Comparison of ENCODE assay signal across 8 cellular contexts in the genomic region with DNA sequence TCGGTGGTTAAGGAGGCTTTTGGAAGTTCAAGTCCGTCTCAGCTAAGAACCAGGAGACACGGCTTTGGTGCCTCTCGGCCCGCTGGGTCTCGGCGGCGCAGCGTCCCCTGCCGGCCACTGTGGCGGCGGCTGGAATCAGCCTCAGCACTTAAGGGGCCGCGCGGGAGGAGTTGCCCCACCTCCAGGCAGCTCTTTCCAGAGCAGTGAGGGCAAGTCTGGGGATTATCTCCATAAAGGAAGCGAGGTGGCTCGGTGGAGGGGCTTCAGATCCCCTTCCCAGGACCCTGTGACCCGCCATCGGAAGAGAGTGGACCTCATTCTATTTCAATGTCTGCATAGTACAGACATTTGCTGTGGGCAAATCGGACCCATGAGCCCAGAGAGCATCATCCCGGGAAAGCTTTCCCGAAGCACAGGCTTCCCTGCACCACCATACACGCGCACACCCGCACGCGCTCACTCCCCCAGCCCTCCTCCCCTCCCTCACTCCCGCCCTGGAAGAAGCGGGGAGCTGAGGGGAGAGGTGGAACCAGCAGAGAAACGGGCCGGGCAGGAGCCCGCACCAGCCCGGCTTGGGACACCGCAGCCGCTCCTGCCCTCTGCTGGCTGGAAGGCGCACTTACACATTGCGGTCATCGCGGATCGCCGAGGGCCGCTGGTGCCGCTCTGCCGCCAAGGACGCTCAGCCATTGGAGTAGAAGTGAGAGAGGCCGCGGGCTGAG. TPM values are rescaled to one million over a fixed set of nuclear protein-coding genes. Genes with fewer than 3 reads are reported as not detected.
A peak's percentile ranks its signal among the peaks of the same experiment; 100 is the strongest.
DNase-seq lines count a peak whose midpoint lies in the region; ATAC-seq, FAIRE-seq and TF ChIP-seq lines count a peak whose summit lies in the region.

No MANE protein-coding gene starts in this region.

- DNase-seq in GM06990 (ENCODE audit: extremely low read depth, insufficient read length) (peak; percentile 88), MM.1S (peak; percentile 68), SK-N-MC (ENCODE audit: low read depth, low spot score) (no peak), Right ventricle myocardium superior (peak; percentile 91), pancreas (peak; percentile 81 to 95 (median 88)), thyroid gland (peak; percentile 82 to 86)

- no peaks in the 10 kb centered on the region for H3K36me3 Mint-ChIP-seq in activated naive CD4-positive, alpha-beta T cell treated with anti-CD3 and anti-CD28 coated beads, Interleukin-2, amount 50 U/mL, for 24 hours

- no peak for TF ChIP-seq POLR2A in thyroid gland (IDR thresholded peaks at IDR 0.05)

- peak; percentile 99 for ATAC-seq in Right ventricle myocardium superior (ENCODE audit: poor library complexity)
- peak; percentile 94 to 99 (median 96) for ATAC-seq in pancreas

- H3K4me3 ChIP-seq in GM06990 (replicated peaks; ENCODE audit: low read depth, low read length) = peak overlapping the region; percentile 63
- H3K4me3 ChIP-seq in HEK293 (ENCODE audit: low read depth, low read length) = peak overlapping the region; percentile 70
- peak overlapping the region; percentile 68 for H3K4me3 ChIP-seq in MM.1S (ENCODE audit: low read length)
- peak overlapping the region; percentile 90 for H3K4me3 ChIP-seq in SK-N-MC
- H3K4me3 ChIP-seq in pancreas = peak overlapping the region; percentile 51 to 73 (median 54)
- peak overlapping the region; percentile 14 to 35 (median 26) for H3K4me3 ChIP-seq in thyroid gland (replicated peaks in 1 of 3)

- no peaks in the 10 kb centered on the region for H3K9me3 ChIP-seq in HEK293 (ENCODE audit: control insufficient read depth, insufficient read depth, low read depth, low read length)
- no peaks in the 10 kb centered on the region for H3K9me3 ChIP-seq in MM.1S (replicated peaks; ENCODE audit: insufficient read depth, low read length)
- H3K9me3 ChIP-seq in SK-N-MC (ENCODE audit: low read depth, low read length) = no peaks in the 10 kb centered on the region
- no peaks in the 10 kb centered on the region for H3K9me3 ChIP-seq in pancreas
- no peaks in the 10 kb centered on the region for H3K9me3 ChIP-seq in thyroid gland

- H3K27ac Mint-ChIP-seq in activated naive CD4-positive, alpha-beta T cell treated with anti-CD3 and anti-CD28 coated beads, Interleukin-2, amount 50 U/mL, for 24 hours = no peak overlapping the region

- H3K4me2 ChIP-seq in MM.1S (ENCODE audit: low read depth, low read length) = peak overlapping the region; percentile 73

- no peaks in the 10 kb centered on the region for H3K9me3 Mint-ChIP-seq in activated naive CD4-positive, alpha-beta T cell treated with anti-CD3 and anti-CD28 coated beads, Interleukin-2, amount 50 U/mL, for 24 hours

- H3K9ac ChIP-seq in MM.1S (ENCODE audit: low read length) = peak overlapping the region; percentile 44; the same call in 1 of the 2 replicates
- peak overlapping the region; percentile 70 for H3K9ac ChIP-seq in SK-N-MC (ENCODE audit: insufficient read length)

- WGBS in pancreas, 2 donors = 0 to 1% methylated on average over 47 of the region's 47 CpGs
- WGBS in thyroid gland, 2 donors = 1 to 3% methylated on average over 33 to 36 of the region's 47 CpGs

- H3K4me3 Mint-ChIP-seq in activated naive CD4-positive, alpha-beta T cell treated with anti-CD3 and anti-CD28 coated beads, Interleukin-2, amount 50 U/mL, for 24 hours = peak overlapping the region; percentile 92

- H3K27me3 Mint-ChIP-seq in activated naive CD4-positive, alpha-beta T cell treated with anti-CD3 and anti-CD28 coated beads, Interleukin-2, amount 50 U/mL, for 24 hours = peaks cover 10% of the 10 kb centered on the region

- H2AFZ ChIP-seq in MM.1S (ENCODE audit: low read length) = peak overlapping the region; percentile 86

- peaks cover 12% of the 10 kb centered on the region for H3K4me1 Mint-ChIP-seq in activated naive CD4-positive, alpha-beta T cell treated with anti-CD3 and anti-CD28 coated beads, Interleukin-2, amount 50 U/mL, for 24 hours

- no peaks in the 10 kb centered on the region for H3F3A ChIP-seq in MM.1S (ENCODE audit: insufficient read depth, low read length)

- H3K79me2 ChIP-seq in MM.1S (ENCODE audit: low read length) = no peaks in the 10 kb centered on the region

- H3K27ac ChIP-seq in HEK293 (ENCODE audit: extremely low read depth, low read depth, low read length) = peak overlapping the region; percentile 45; the same call in 1 of the 2 replicates
- H3K27ac ChIP-seq in MM.1S (ENCODE audit: low read length) = no peak overlapping the region
- no peak overlapping the region for H3K27ac ChIP-seq in SK-N-MC
- H3K27ac ChIP-seq in pancreas = peak overlapping the region; percentile 48 to 78 (median 54)
- H3K27ac ChIP-seq in thyroid gland = peak overlapping the region in 2 of 3 donors; percentile 8 to 32

- H3K36me3 ChIP-seq in GM06990 (ENCODE audit: control insufficient read depth, insufficient read depth, low read length) = no peaks in the 10 kb centered on the region
- no peaks in the 10 kb centered on the region for H3K36me3 ChIP-seq in HEK293 (ENCODE audit: control insufficient read depth in 2 of 2, insufficient read depth in 1 of 2, low read length in 2 of 2)
- no peaks in the 10 kb centered on the region for H3K36me3 ChIP-seq in MM.1S (replicated peaks; ENCODE audit: insufficient read depth, low read length)
- H3K36me3 ChIP-seq in SK-N-MC (ENCODE audit: insufficient read depth, low read length) = no peaks in the 10 kb centered on the region
- H3K36me3 ChIP-seq in pancreas = no peaks in the 10 kb centered on the region
- H3K36me3 ChIP-seq in thyroid gland = no peaks in the 10 kb centered on the region

- peak; percentile 100 for TF ChIP-seq CTCF in GM06990 (IDR thresholded peaks at IDR 0.05; ENCODE audit: insufficient read depth, low read length, poor library complexity, severe bottlenecking)
- peak; percentile 84 for TF ChIP-seq CTCF in HEK293 (tag by site-specific recombination; IDR thresholded peaks at IDR 0.05)
- peak; percentile 80 for TF ChIP-seq CTCF in MM.1S (IDR thresholded peaks at IDR 0.05; ENCODE audit: low read length)
- TF ChIP-seq CTCF in pancreas (IDR thresholded peaks at IDR 0.05) = peak; percentile 74 to 94 (median 79)
- TF ChIP-seq CTCF in thyroid gland (IDR thresholded peaks at IDR 0.05) = peak; percentile 59 to 90 (median 72)

- H4K20me1 ChIP-seq in MM.1S (ENCODE audit: insufficient read depth, low read length) = no peaks in the 10 kb centered on the region

- H3K4me1 ChIP-seq in HEK293 (ENCODE audit: control insufficient read depth, insufficient read depth, low read length) (no peaks in the 10 kb centered on the region), MM.1S (ENCODE audit: low read length) (no peaks in the 10 kb centered on the region), pancreas (peaks cover 0 to 4% (median 0%) of the 10 kb centered on the region in 3 donors), thyroid gland (peaks cover 0 to 4% of the 10 kb centered on the region in 2 donors)

- CTCF ChIA-PET in HEK293 (lab: Yijun Ruan, JAX) = interaction anchor here (0.5 to 4.1 kb wide), 68 partner anchors 8 to 712 kb away, joined by 3 to 61 read pairs (median 4); a partner anchor contains a TSS

- POLR2A ChIA-PET in HEK293 (lab: Yijun Ruan, JAX) = interaction anchor here (0.6 to 1.6 kb wide), 9 partner anchors 11 to 339 kb away, joined by 3 to 17 read pairs (median 3); no protein-coding TSS in a partner anchor

- intact Hi-C loops in Right ventricle myocardium superior (cut with DNase I) = loop anchor here (10.0 kb wide), 1 partner anchor 276 kb away; no protein-coding TSS in a partner anchor
- intact Hi-C loops in pancreas (cut with DNase I) = no loop called here
- intact Hi-C loops in thyroid gland (cut with DNase I) = no loop called here

- H3K27me3 ChIP-seq in GM06990 (replicated peaks; ENCODE audit: control insufficient read depth, insufficient read depth, low read length) (no peaks in the 10 kb centered on the region), MM.1S (replicated peaks; ENCODE audit: insufficient read depth, low read length) (no peaks in the 10 kb centered on the region), pancreas (no peaks in the 10 kb centered on the region), thyroid gland (no peaks in the 10 kb centered on the region)

- FAIRE-seq in pancreas (lab: Jason Lieb, UNC) = no peak

- no peaks in the 10 kb centered on the region for H3K9me2 ChIP-seq in MM.1S (replicated peaks; ENCODE audit: insufficient read depth, low read length)

TF ChIP-seq in HEK293, 187 proteins besides CTCF, POLR2A, EP300 and RAD21 (continues in another document):
- no peak for TF ChIP-seq ZNF747 (tag by site-specific recombination; IDR thresholded peaks at IDR 0.05)

RNA-seq across cellular contexts. Expression of a gene that starts 15.9 kb away (rescaled TPM):
- total RNA-seq in Right ventricle myocardium superior = 2.5 TPM
- 1 to 10 TPM in 2 of 6 donors, under 1 TPM in 3, not detected in 1; 0.28 to 1.3 (median 0.72) TPM for total RNA-seq in pancreas
- under 1 TPM; 0.27 to 0.45 TPM for polyA plus RNA-seq in pancreas
- not detected for total RNA-seq in thyroid gland

RNA-seq across cellular contexts. Expression of a gene that starts 18.6 kb away (rescaled TPM):
- total RNA-seq in Right ventricle myocardium superior (41.7 TPM), pancreas (10 to 100 TPM; 19.0 to 34.1 (median 25.6) TPM), thyroid gland (100 to 1,000 TPM in 2 of 4 donors, 10 to 100 TPM in 2; 82.8 to 164 (median 114) TPM)
- 100 to 1,000 TPM in 1 of 2 donors, 10 to 100 TPM in 1; 61.2 to 103 TPM for polyA plus RNA-seq in pancreas

RNA-seq across cellular contexts. Expression of a gene that starts 27.9 kb away (rescaled TPM):
- total RNA-seq in Right ventricle myocardium superior (not detected), pancreas (not detected), thyroid gland (not detected)
- polyA plus RNA-seq in pancreas = under 1 TPM in 1 of 2 donors, not detected in 1; 0.09 TPM

RNA-seq across cellular contexts. Expression of a gene that starts 53.7 kb away (rescaled TPM):
- total RNA-seq in Right ventricle myocardium superior (327 TPM), pancreas (10 to 100 TPM; 37.5 to 75.4 (median 47.4) TPM), thyroid gland (100 to 1,000 TPM; 152 to 212 (median 183) TPM)
- 100 to 1,000 TPM; 104 to 159 TPM for polyA plus RNA-seq in pancreas

RNA-seq across cellular contexts. Expression of a gene that starts 58.9 kb away (rescaled TPM):
- 0.81 TPM for total RNA-seq in Right ventricle myocardium superior
- under 1 TPM in 1 of 6 donors, not detected in 5; 0.23 TPM for total RNA-seq in pancreas
- under 1 TPM; 0.46 to 0.59 TPM for polyA plus RNA-seq in pancreas
- total RNA-seq in thyroid gland = not detected

Comparison
In these comparisons a context has a peak if more than half of its experiments do, and no peak if none do; other contexts are left out.
1. H3K4me3 ChIP-seq: peak in every context shown above with its lines; median percentile 90 in SK-N-MC; 70 in HEK293; 68 in MM.1S; 63 in GM06990; 54 in pancreas; 26 in thyroid gland.
2. H3K27ac ChIP-seq: peak in HEK293 (single experiment), pancreas (4 of 4) and thyroid gland (2 of 3); none in MM.1S (single experiment) and SK-N-MC (single experiment).
3. Peak in every context shown above with its lines, with median percentiles within 50 percentile points of each other: CTCF ChIP-seq.